8 cellular contexts compared by ENCODE assay signal in the genomic region with DNA sequence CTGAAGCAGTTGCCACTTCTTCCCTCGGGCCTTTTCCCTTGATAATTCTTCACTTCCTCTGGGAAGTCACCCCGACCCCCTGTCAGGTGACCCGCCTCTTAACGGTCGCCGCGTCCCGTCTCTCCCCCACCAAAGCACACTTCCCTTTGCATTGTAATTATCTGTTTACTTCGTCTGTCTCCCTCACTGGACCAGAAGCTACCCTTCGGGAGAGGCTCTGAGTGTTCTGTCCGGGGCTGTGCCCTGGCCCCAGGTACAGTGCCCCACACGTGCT. TPM values are rescaled to one million over a fixed set of nuclear protein-coding genes. Genes with fewer than 3 reads are reported as not detected.
DNase-seq lines count a peak whose midpoint lies in the region; ATAC-seq, FAIRE-seq and TF ChIP-seq lines count a peak whose summit lies in the region.
"Had no signal": no experiment of that assay in that cellular context is flagged by ENCODE, and none has a peak within 500 bp of the region (broad histone marks: within the 10 kb centered on the region; RNA-seq: fewer than 3 reads in every experiment).

No MANE protein-coding gene starts in this region.

- H3K4me1 ChIP-seq in smooth muscle cell (ENCODE audit: low read depth) (peaks cover 35% of the 10 kb centered on the region), small intestine (ENCODE audit: control insufficient read depth in 2 of 2, insufficient read depth in 1 of 2, low read depth in 1 of 2, low read length in 1 of 2) (peaks cover 2 to 7% of the 10 kb centered on the region in 2 donors)

- TF ChIP-seq CTCF in HFF-Myc (IDR thresholded peaks at IDR 0.05; ENCODE audit: low read depth, low read length, missing control alignments): no peak
- no peak for TF ChIP-seq CTCF in glutamatergic neuron (IDR thresholded peaks at IDR 0.05; ENCODE audit: partially characterized antibody, unreplicated experiment)
- no peak for TF ChIP-seq CTCF in smooth muscle cell (IDR thresholded peaks at IDR 0.05; ENCODE audit: borderline replicate concordance, insufficient read depth, poor library complexity, severe bottlenecking)

- H3K79me2 ChIP-seq in smooth muscle cell (ENCODE audit: low read depth): peaks cover 39% of the 10 kb centered on the region

- 29% methylated on average over 12 of the region's 12 CpGs for WGBS in smooth muscle cell (ENCODE audit: low lambda C conversion rate)
- WGBS in small intestine, 3 donors: 7 to 17% (median 8%) methylated on average over 12 of the region's 12 CpGs

- no peaks in the 10 kb centered on the region for H3K36me3 Mint-ChIP-seq in T-cell
- H3K36me3 Mint-ChIP-seq in glutamatergic neuron (ENCODE audit: unreplicated experiment): no peaks in the 10 kb centered on the region

- H2AFZ ChIP-seq in smooth muscle cell (ENCODE audit: low read depth): peak overlapping the region; percentile 39

- H4K20me1 ChIP-seq in smooth muscle cell (ENCODE audit: low read depth): peaks cover 32% of the 10 kb centered on the region

- H3K4me3 Mint-ChIP-seq in T-cell (peak overlapping the region; percentile 62 to 73 (median 69)), glutamatergic neuron (ENCODE audit: unreplicated experiment) (peak overlapping the region; percentile 74)

- H3K9ac ChIP-seq in smooth muscle cell (ENCODE audit: low read depth): no peak overlapping the region

- POLR2A ChIA-PET in T-cell (lab: Charles Lee): no interaction called here
- POLR2A ChIA-PET in HEK293T (lab: Yijun Ruan, JAX): interaction anchor here (1.1 to 1.4 kb wide), 2 partner anchors 88 to 89 kb away, joined by 3 to 6 read pairs; no protein-coding TSS in a partner anchor

- H3K27ac Mint-ChIP-seq in T-cell (peak overlapping the region in 1 of 2 donors; percentile 12), glutamatergic neuron (ENCODE audit: unreplicated experiment) (no peak overlapping the region)

- no peak for FAIRE-seq in small intestine (lab: Jason Lieb, UNC)
- FAIRE-seq: bronchial epithelial cell had no signal

- H3K9me3 ChIP-seq in smooth muscle cell (replicated peaks; ENCODE audit: low read depth): no peaks in the 10 kb centered on the region
- no peaks in the 10 kb centered on the region for H3K9me3 ChIP-seq in small intestine (ENCODE audit: control insufficient read depth, low read depth)

- CTCF ChIA-PET in T-cell (lab: Charles Lee) (interaction anchor here (0.6 to 4.9 kb wide), 7 partner anchors 87 to 880 kb away, joined by 3 to 51 read pairs (median 4); no protein-coding TSS in a partner anchor), HEK293T (lab: Yijun Ruan, JAX) (interaction anchor here (0.7 to 3.4 kb wide), 4 partner anchors 37 to 104 kb away, joined by 3 to 78 read pairs (median 3); no protein-coding TSS in a partner anchor)

- H3K4me3 ChIP-seq in HFF-Myc (replicated peaks; ENCODE audit: low read depth, low read length): peak overlapping the region; percentile 94; the same call in 1 of the 2 replicates
- peak overlapping the region; percentile 77 for H3K4me3 ChIP-seq in smooth muscle cell
- H3K4me3 ChIP-seq in small intestine (ENCODE audit: low read depth in 1 of 2, low read length in 2 of 2): peak overlapping the region in 1 of 2 donors; percentile 39

- H3K27me3 ChIP-seq in smooth muscle cell (ENCODE audit: low read depth) (no peaks in the 10 kb centered on the region), small intestine (ENCODE audit: control insufficient read depth in 2 of 2, insufficient read depth in 2 of 2, low read length in 2 of 2) (no peaks in the 10 kb centered on the region)

- H3K9me3 Mint-ChIP-seq in T-cell (no peaks in the 10 kb centered on the region), glutamatergic neuron (ENCODE audit: unreplicated experiment) (peaks cover 5% of the 10 kb centered on the region)

- H3K4me1 Mint-ChIP-seq in T-cell: peaks cover 29 to 32% (median 31%) of the 10 kb centered on the region in 3 donors
- H3K4me1 Mint-ChIP-seq in glutamatergic neuron (ENCODE audit: low read depth, unreplicated experiment): peaks cover 25% of the 10 kb centered on the region

- H3K27ac ChIP-seq in smooth muscle cell (ENCODE audit: low read depth): no peak overlapping the region
- H3K27ac ChIP-seq in small intestine (ENCODE audit: low read depth in 1 of 2, low read length in 1 of 2): no peak overlapping the region

- peaks cover 0 to 3% of the 10 kb centered on the region in 2 donors for H3K27me3 Mint-ChIP-seq in T-cell
- H3K27me3 Mint-ChIP-seq in glutamatergic neuron (ENCODE audit: unreplicated experiment): peaks cover 3% of the 10 kb centered on the region

- peak overlapping the region; percentile 93 for H3K4me2 ChIP-seq in smooth muscle cell

- H3K36me3 ChIP-seq in smooth muscle cell (ENCODE audit: low read depth) (no peaks in the 10 kb centered on the region), small intestine (ENCODE audit: control insufficient read depth in 2 of 2, insufficient read depth in 2 of 2, low read length in 2 of 2) (no peaks in the 10 kb centered on the region)

- H3F3A ChIP-seq in smooth muscle cell (ENCODE audit: low read depth): peaks cover 16% of the 10 kb centered on the region

- ATAC-seq in T-cell (replicated peaks in 1 of 4) (no peak), GM19463 (IDR thresholded peaks at IDR 0.05; ENCODE audit: unreplicated experiment) (no peak)

- no peak for DNase-seq in HFF-Myc (ENCODE audit: extremely low read depth, low read depth)
- DNase-seq in T-cell: no peak
- DNase-seq in glutamatergic neuron: no peak
- DNase-seq in smooth muscle cell (lab: John Stamatoyannopoulos, UW; ENCODE audit: unreplicated experiment): no peak
- no peak for DNase-seq in HEK293T (ENCODE audit: extremely low spot score)
- DNase-seq in small intestine: no peak

TF ChIP-seq in HEK293T, 16 proteins besides CTCF, POLR2A, EP300 and RAD21:
- no peak for TF ChIP-seq FOXK2 (IDR thresholded peaks at IDR 0.05)
- TF ChIP-seq ZNF384 (IDR thresholded peaks at IDR 0.05): no peak
- no peak for TF ChIP-seq SP1 (IDR thresholded peaks at IDR 0.05)
- no peak for TF ChIP-seq TARDBP (IDR thresholded peaks at IDR 0.05)
- no peak for TF ChIP-seq FOXA1 (IDR thresholded peaks at IDR 0.05)
- TF ChIP-seq FOXM1 (IDR thresholded peaks at IDR 0.05; ENCODE audit: borderline replicate concordance): no peak
- TF ChIP-seq, protein P1, sequence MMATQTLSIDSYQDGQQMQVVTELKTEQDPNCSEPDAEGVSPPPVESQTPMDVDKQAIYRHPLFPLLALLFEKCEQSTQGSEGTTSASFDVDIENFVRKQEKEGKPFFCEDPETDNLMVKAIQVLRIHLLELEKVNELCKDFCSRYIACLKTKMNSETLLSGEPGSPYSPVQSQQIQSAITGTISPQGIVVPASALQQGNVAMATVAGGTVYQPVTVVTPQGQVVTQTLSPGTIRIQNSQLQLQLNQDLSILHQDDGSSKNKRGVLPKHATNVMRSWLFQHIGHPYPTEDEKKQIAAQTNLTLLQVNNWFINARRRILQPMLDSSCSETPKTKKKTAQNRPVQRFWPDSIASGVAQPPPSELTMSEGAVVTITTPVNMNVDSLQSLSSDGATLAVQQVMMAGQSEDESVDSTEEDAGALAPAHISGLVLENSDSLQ (IDR thresholded peaks at IDR 0.05): no peak
- TF ChIP-seq LEF1 (IDR thresholded peaks at IDR 0.05; ENCODE audit: borderline replicate concordance): no peak
- no peak for TF ChIP-seq ARNT (IDR thresholded peaks at IDR 0.05)
- no peak for TF ChIP-seq SUZ12 (IDR thresholded peaks at IDR 0.05)
- TF ChIP-seq BHLHE40 (IDR thresholded peaks at IDR 0.05; ENCODE audit: borderline replicate concordance): no peak
- no peak for TF ChIP-seq CTBP1 (IDR thresholded peaks at IDR 0.05; ENCODE audit: borderline replicate concordance)
- TF ChIP-seq NFRKB (IDR thresholded peaks at IDR 0.05): no peak
- no peak for TF ChIP-seq ELF4 (IDR thresholded peaks at IDR 0.05)
- no peak for TF ChIP-seq L3MBTL2 (conservative IDR thresholded peaks at IDR 0.05)
- TF ChIP-seq HDGF (IDR thresholded peaks at IDR 0.05; ENCODE audit: borderline replicate concordance): no peak

RNA-seq across cellular contexts. Expression of a gene that starts 0.8 kb away (rescaled TPM):
- total RNA-seq in T-cell (1 to 10 TPM in 3 of 5 donors, under 1 TPM in 2; 0.95 to 3.1 (median 1.3) TPM), glutamatergic neuron (ENCODE audit: unreplicated experiment) (3.9 TPM), smooth muscle cell (3.7 and 5.6 TPM in 2 replicates)
- polyA plus RNA-seq in smooth muscle cell (16.1 and 20.7 TPM in 2 replicates), small intestine (1 to 10 TPM in 2 of 3 donors, not detected in 1; 1.1 to 6.9 TPM)
- total RNA-seq: bronchial epithelial cell had no signal

RNA-seq across cellular contexts. Expression of a gene that starts 45.8 kb away (rescaled TPM):
- total RNA-seq in T-cell (100 to 1,000 TPM in 2 of 5 donors, 10 to 100 TPM in 3; 83.5 to 109 (median 95.7) TPM), glutamatergic neuron (ENCODE audit: unreplicated experiment) (64.2 TPM), smooth muscle cell (54.2 and 62.7 TPM in 2 replicates)
- polyA plus RNA-seq in smooth muscle cell (80.5 and 87.2 TPM in 2 replicates), small intestine (10 to 100 TPM; 51.2 to 76.0 (median 60.8) TPM)
